Comparison of ENCODE assay signal across 1 cellular context in the genomic region with DNA sequence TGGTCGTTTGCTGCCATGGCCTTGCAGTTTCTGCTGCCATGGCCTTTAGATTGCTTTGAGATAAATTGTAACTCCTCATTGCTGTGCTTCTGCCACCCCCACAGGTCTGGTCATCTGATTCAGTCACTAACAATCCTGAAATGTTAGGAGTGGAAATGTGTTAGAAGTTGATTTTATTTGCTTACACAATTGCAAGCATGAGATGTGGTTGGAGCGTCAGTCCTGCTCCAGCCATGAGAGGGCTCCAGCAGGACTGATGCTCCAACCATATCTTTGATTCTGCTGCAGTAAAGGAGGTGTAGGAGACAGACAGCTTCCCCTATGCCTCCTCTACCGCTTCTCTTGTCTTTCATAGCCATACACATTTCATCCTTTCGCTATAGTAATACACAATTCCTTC.
TF ChIP-seq lines count a peak whose summit lies in the region.

No MANE protein-coding gene starts in this region.

TF ChIP-seq in H1, 55 proteins besides CTCF, POLR2A, EP300 and RAD21 (continued from another document):
- TF ChIP-seq RNF2 (IDR thresholded peaks at IDR 0.05; ENCODE audit: borderline replicate concordance, low read depth, low read length, missing control alignments, poor library complexity, severe bottlenecking) (no peak), TAF7 (optimal IDR thresholded peaks at IDR 0.05; ENCODE audit: borderline replicate concordance, low read depth, low read length) (no peak), RXRA (IDR thresholded peaks at IDR 0.05; ENCODE audit: insufficient read depth, low read depth, low read length) (no peak), SP4 (IDR thresholded peaks at IDR 0.05; ENCODE audit: low read length) (no peak), EZH2 (IDR thresholded peaks at IDR 0.05; ENCODE audit: low read depth, low read length, severe bottlenecking) (no peak), BRCA1 (IDR thresholded peaks at IDR 0.05; ENCODE audit: low read depth, low read length) (no peak), CHD1 (IDR thresholded peaks at IDR 0.05; ENCODE audit: low read depth, low read length) (no peak), JUN (IDR thresholded peaks at IDR 0.05; ENCODE audit: low read depth, low read length) (no peak), TBP (IDR thresholded peaks at IDR 0.05; ENCODE audit: low read depth, low read length) (no peak), YY1 (IDR thresholded peaks at IDR 0.05; ENCODE audit: low read depth, low read length) (no peak), CHD7 (IDR thresholded peaks at IDR 0.05; ENCODE audit: insufficient replicate concordance, low read length) (no peak)
